24 cellular contexts compared by ENCODE assay signal in the genomic region with DNA sequence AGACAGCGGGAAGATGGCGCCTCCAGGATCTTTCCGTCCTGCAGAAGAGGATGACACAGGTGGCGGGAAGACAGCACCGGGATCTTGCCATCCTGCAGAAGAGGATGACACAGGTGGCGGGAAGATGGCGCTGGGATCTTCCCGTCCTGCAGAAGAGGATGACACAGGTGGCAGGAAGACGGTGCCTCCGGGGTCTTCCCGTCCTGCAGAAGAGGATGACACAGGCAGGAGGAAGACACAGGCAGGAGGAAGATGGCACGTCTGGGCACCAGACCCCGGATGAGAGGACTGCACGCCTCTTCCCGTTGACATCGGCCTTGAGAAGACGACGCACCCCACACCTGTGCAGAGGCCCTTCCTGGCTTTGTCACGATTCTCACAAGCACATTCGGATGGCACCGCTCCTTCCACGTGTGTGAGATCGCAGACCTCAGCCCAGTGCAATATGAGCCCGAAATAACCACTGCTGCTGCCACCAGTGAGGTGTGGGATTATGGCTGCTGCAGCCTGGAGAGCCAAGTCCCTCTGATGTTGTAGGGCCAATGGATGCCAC.
DNase-seq lines count a peak whose midpoint lies in the region; ATAC-seq and TF ChIP-seq lines count a peak whose summit lies in the region.
"Had no signal": no experiment of that assay in that cellular context is flagged by ENCODE, and none has a peak within 500 bp of the region (broad histone marks: within the 10 kb centered on the region; RNA-seq: fewer than 3 reads in every experiment).

No MANE protein-coding gene starts in this region.

- no peak overlapping the region for H3K18ac ChIP-seq in H9 (ENCODE audit: insufficient read length, low read depth, low read length)

- H3K9ac ChIP-seq in BLaER1 treated with 17β-estradiol and CSF1 and Interleukin-3, amounts not matched to agents 10 nM and 100 nM, result no peak overlapping the region
- no peak overlapping the region for H3K9ac ChIP-seq in H9 (ENCODE audit: extremely low read depth, insufficient read length, low read length)

- DNase-seq in H9 (peak; percentile 21), mesenteric fat pad (ENCODE audit: low spot score) (peak; percentile 75), upper lobe of right lung (peak; percentile 36)
- DNase-seq in activated naive CD4-positive, alpha-beta T cell (lab: John Stamatoyannopoulos, UW), result no peak
- DNase-seq in activated CD4-positive, alpha-beta T cell treated with anti-CD3 and anti-CD28 coated beads for 4 hours, result no peak
- DNase-seq: CD8-positive, alpha-beta memory T cell; DMS 273 treated with DMSO at 0.1 percent for 48 hours; DMS79; GF-D8; Kasumi-1; NCI-H1092 treated with DMSO at 0.1 percent for 48 hours; NCI-H1436; NCI-H187; NCI-H2081 treated with DMSO at 0.1 percent for 48 hours; NCI-H2171; NCI-H226; NCI-H510A; NCI-H69; RPMI8226; SHP77 had no signal

- ATAC-seq in upper lobe of right lung (no peak), HG03469 (IDR thresholded peaks at IDR 0.05; ENCODE audit: unreplicated experiment) (no peak)
- ATAC-seq: K562 had no signal

- H4K8ac ChIP-seq in H9 (replicated peaks; ENCODE audit: insufficient read length, low read depth, low read length), result no peak overlapping the region

- no peak overlapping the region for H2BK5ac ChIP-seq in H9 (ENCODE audit: insufficient read length, low read length)

- TF ChIP-seq CTCF in H9 (conservative IDR thresholded peaks at IDR 0.05) (no peak), upper lobe of right lung (IDR thresholded peaks at IDR 0.05) (no peak)

- no peak overlapping the region; the same call in 1 of the 2 replicates for H3K14ac ChIP-seq in H9 (ENCODE audit: insufficient read depth, low read length)

- no peaks in the 10 kb centered on the region for H3K27me3 ChIP-seq in BLaER1 treated with 17β-estradiol and CSF1 and Interleukin-3, amounts not matched to agents 10 nM and 100 nM
- no peaks in the 10 kb centered on the region for H3K27me3 ChIP-seq in H9 (ENCODE audit: insufficient read depth, low read length)
- peaks cover 24% of the 10 kb centered on the region for H3K27me3 ChIP-seq in upper lobe of right lung

- peak overlapping the region; percentile 19 for H4K5ac ChIP-seq in H9 (ENCODE audit: insufficient read length, low read depth, low read length)

- no peak overlapping the region for H2AFZ ChIP-seq in H9 (ENCODE audit: low read length)

- no peak overlapping the region for H3K4me3 Mint-ChIP-seq in H9
- H3K4me3 Mint-ChIP-seq: CD8-positive, alpha-beta memory T cell had no signal

- H3K23me2 ChIP-seq in H9 (ENCODE audit: insufficient read length, low read depth, low read length, poor library complexity, severe bottlenecking), result no peaks in the 10 kb centered on the region

- H3T11ph ChIP-seq in H9 (ENCODE audit: low read length), result no peak overlapping the region

- intact Hi-C loops in upper lobe of right lung (cut with DNase I), result no loop called here

- no peaks in the 10 kb centered on the region; a peak in 1 of 7 replicates for H3K36me3 Mint-ChIP-seq in H9 (ENCODE audit: insufficient read depth in 1 of 3, low read depth in 3 of 3)
- H3K36me3 Mint-ChIP-seq: CD14-positive monocyte; CD8-positive, alpha-beta memory T cell had no signal

- peak overlapping the region in 9 of 11 experiments; percentile 25 to 92 (median 81); a peak in 15 of 22 replicates for H3K4me2 ChIP-seq in BLaER1 treated with 17β-estradiol and CSF1 and Interleukin-3, amounts not matched to agents 10 nM and 100 nM
- H3K4me2 ChIP-seq in H9 (ENCODE audit: insufficient read depth, insufficient read length, low read length), result no peak overlapping the region

- peaks cover 28% of the 10 kb centered on the region for H3K27me3 Mint-ChIP-seq in H9 (ENCODE audit: low read depth)

- H3K4ac ChIP-seq in H9 (ENCODE audit: low read depth, low read length), result no peak overlapping the region

- peaks cover 2 to 54% (median 44%) of the 10 kb centered on the region in 10 experiments; a peak in 18 of 20 replicates for H3K4me1 ChIP-seq in BLaER1 treated with 17β-estradiol and CSF1 and Interleukin-3, amounts not matched to agents 10 nM and 100 nM
- no peaks in the 10 kb centered on the region; the same call in 1 of the 2 replicates for H3K4me1 ChIP-seq in H9 (ENCODE audit: insufficient read depth, low read length)
- H3K4me1 ChIP-seq in upper lobe of right lung, result no peaks in the 10 kb centered on the region

- no peak overlapping the region for H2AK5ac ChIP-seq in H9 (ENCODE audit: insufficient read length, low read length)

- H3K4me1 Mint-ChIP-seq in H9, result peaks cover 13 to 16% of the 10 kb centered on the region in 2 experiments

- no peak overlapping the region for H3K27ac ChIP-seq in BLaER1 treated with 17β-estradiol and CSF1 and Interleukin-3, amounts not matched to agents 10 nM and 100 nM
- H3K27ac ChIP-seq in H9 (ENCODE audit: insufficient read length, low read depth, low read length), result no peak overlapping the region
- no peak overlapping the region for H3K27ac ChIP-seq in upper lobe of right lung

- no peak overlapping the region for H2BK120ac ChIP-seq in H9 (ENCODE audit: low read depth, low read length, poor library complexity, severe bottlenecking)

- no peaks in the 10 kb centered on the region for H3K79me2 ChIP-seq in H9 (ENCODE audit: insufficient read depth, low read length)

- H4K20me1 ChIP-seq in BLaER1 treated with 17β-estradiol and CSF1 and Interleukin-3, amounts not matched to agents 10 nM and 100 nM, result peaks cover 0 to 6% (median 0%) of the 10 kb centered on the region in 11 experiments; a peak in 1 of 22 replicates
- H4K20me1 ChIP-seq in H9 (ENCODE audit: control insufficient read depth, insufficient read depth, insufficient read length), result no peaks in the 10 kb centered on the region

- H3K4me3 ChIP-seq in BLaER1 treated with 17β-estradiol and CSF1 and Interleukin-3, amounts not matched to agents 10 nM and 100 nM, result no peak overlapping the region
- H3K4me3 ChIP-seq in upper lobe of right lung, result no peak overlapping the region
- H3K4me3 ChIP-seq: K562 had no signal

- no peak overlapping the region for H3K56ac ChIP-seq in H9 (ENCODE audit: insufficient read length, low read depth, low read length)

- no CpG with 5 or more reads among the region's 24 CpGs for WGBS in H9 (ENCODE audit: extremely low coverage, insufficient read length, low lambda C conversion rate)

- no peak overlapping the region for H4K91ac ChIP-seq in H9 (ENCODE audit: insufficient read length, low read depth, low read length)

- H3K23ac ChIP-seq in H9 (ENCODE audit: insufficient read length, low read depth, low read length), result no peak overlapping the region

- no peak overlapping the region for H2BK12ac ChIP-seq in H9 (ENCODE audit: insufficient read length, low read depth, low read length)

- H3K9me3 Mint-ChIP-seq in H9, result no peaks in the 10 kb centered on the region
- H3K9me3 Mint-ChIP-seq: CD8-positive, alpha-beta memory T cell had no signal

- no peaks in the 10 kb centered on the region for H3K9me3 ChIP-seq in BLaER1 treated with 17β-estradiol and CSF1 and Interleukin-3, amounts not matched to agents 10 nM and 100 nM (replicated peaks in 1 of 11)
- H3K9me3 ChIP-seq in H9 (ENCODE audit: control insufficient read depth, low read depth, low read length) (no peaks in the 10 kb centered on the region), upper lobe of right lung (no peaks in the 10 kb centered on the region)

- H3K36me3 ChIP-seq in BLaER1 treated with 17β-estradiol and CSF1 and Interleukin-3, amounts not matched to agents 10 nM and 100 nM, result no peaks in the 10 kb centered on the region
- H3K36me3 ChIP-seq in upper lobe of right lung, result no peaks in the 10 kb centered on the region

- H3K79me1 ChIP-seq in H9 (ENCODE audit: insufficient read depth, low read depth, low read length, poor library complexity, severe bottlenecking), result no peaks in the 10 kb centered on the region

- H2BK20ac ChIP-seq in H9 (ENCODE audit: low read depth, low read length, poor library complexity, severe bottlenecking), result no peak overlapping the region

- no peak overlapping the region; a peak in 1 of 7 replicates for H3K27ac Mint-ChIP-seq in H9
- H3K27ac Mint-ChIP-seq: CD8-positive, alpha-beta memory T cell had no signal

- H2BK15ac ChIP-seq in H9 (ENCODE audit: low read depth, low read length), result no peak overlapping the region

Comparison
In these comparisons a context has a peak if more than half of its experiments do, and no peak if none do; other contexts are left out.
1. DNase-seq: peak in H9 (single experiment), mesenteric fat pad (single experiment) and upper lobe of right lung (single experiment); none in activated naive CD4-positive, alpha-beta T cell (0 of 4) and activated CD4-positive, alpha-beta T cell treated with anti-CD3 and anti-CD28 coated beads for 4 hours (0 of 2).